ENCODE assay signal across 19 cellular contexts in the genomic region with DNA sequence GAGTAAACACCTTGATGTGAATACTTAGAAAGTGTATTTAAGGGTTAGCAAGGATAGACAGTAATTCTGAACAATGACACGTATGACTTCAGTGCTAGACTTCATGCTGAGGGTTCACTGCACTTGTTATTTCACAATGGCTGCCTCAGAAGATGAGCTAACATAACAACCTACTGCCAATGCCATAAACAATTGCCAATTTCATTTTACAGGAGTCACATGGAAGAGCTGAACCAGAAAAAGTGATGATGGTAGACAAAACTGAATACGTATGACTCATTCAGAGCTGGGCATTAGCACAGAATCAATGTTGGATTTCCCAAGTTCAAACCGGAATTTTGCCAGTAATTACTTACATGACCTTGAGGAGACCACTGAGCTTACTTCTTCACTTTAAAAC.
A peak's percentile ranks its signal among the peaks of the same experiment; 100 is the strongest.
DNase-seq lines count a peak whose midpoint lies in the region; ATAC-seq, FAIRE-seq and TF ChIP-seq lines count a peak whose summit lies in the region.
"Had no signal": no experiment of that assay in that cellular context is flagged by ENCODE, and none has a peak within 500 bp of the region (broad histone marks: within the 10 kb centered on the region; RNA-seq: fewer than 3 reads in every experiment).

No MANE protein-coding gene starts in this region.

- H3K9me2 ChIP-seq in MM.1S (replicated peaks; ENCODE audit: insufficient read depth, low read length), result no peaks in the 10 kb centered on the region

- no peaks in the 10 kb centered on the region for H3K9me3 Mint-ChIP-seq in astrocyte (ENCODE audit: unreplicated experiment)
- no peaks in the 10 kb centered on the region for H3K9me3 Mint-ChIP-seq in neural progenitor cell

- H3K36me3 ChIP-seq in ACC112 (ENCODE audit: insufficient read depth, low read length) (no peaks in the 10 kb centered on the region), astrocyte (ENCODE audit: insufficient read depth, low read length) (no peaks in the 10 kb centered on the region), MM.1S (replicated peaks; ENCODE audit: insufficient read depth, low read length) (no peaks in the 10 kb centered on the region), neural progenitor cell (no peaks in the 10 kb centered on the region)
- H3K36me3 ChIP-seq: esophagus squamous epithelium, Peyer's patch had no signal

- peaks cover 32% of the 10 kb centered on the region for H3K4me1 ChIP-seq in ACC112 (ENCODE audit: control insufficient read depth, insufficient read depth, low read length, unreplicated experiment)
- H3K4me1 ChIP-seq in astrocyte (ENCODE audit: insufficient read depth, low read length), result peaks cover 6% of the 10 kb centered on the region
- no peaks in the 10 kb centered on the region for H3K4me1 ChIP-seq in MM.1S (ENCODE audit: low read length)
- no peaks in the 10 kb centered on the region for H3K4me1 ChIP-seq in neural progenitor cell
- H3K4me1 ChIP-seq: esophagus squamous epithelium, Peyer's patch had no signal

- no peaks in the 10 kb centered on the region for H3K27me3 Mint-ChIP-seq in astrocyte (ENCODE audit: low read depth, unreplicated experiment)
- no peaks in the 10 kb centered on the region for H3K27me3 Mint-ChIP-seq in neural progenitor cell (ENCODE audit: insufficient read depth, low read depth)
- H3K27me3 Mint-ChIP-seq: activated CD8-positive, alpha-beta T cell treated with anti-CD3 and anti-CD28 coated beads for 36 hours; dendritic cell treated with granulocyte-macrophage colony-stimulating factor and Interleukin-4, amounts not matched to agents 40 ng/mL and 50 ng/mL, for 4 days had no signal

- H3K27ac ChIP-seq in ACC112 (ENCODE audit: low read depth, low read length), result peak overlapping the region; percentile 44
- H3K27ac ChIP-seq in astrocyte (ENCODE audit: low read depth, low read length), result no peak overlapping the region
- no peak overlapping the region for H3K27ac ChIP-seq in MM.1S (ENCODE audit: low read length)
- no peak overlapping the region for H3K27ac ChIP-seq in neural progenitor cell
- H3K27ac ChIP-seq: esophagus squamous epithelium, Peyer's patch, VCaP had no signal

- ATAC-seq in HG03565 (IDR thresholded peaks at IDR 0.05; ENCODE audit: unreplicated experiment), result no peak
- ATAC-seq: activated CD8-positive, alpha-beta T cell treated with anti-CD3 and anti-CD28 coated beads for 36 hours; left ventricle myocardium superior had no signal

- no peak overlapping the region for H3K4me3 Mint-ChIP-seq in astrocyte (ENCODE audit: unreplicated experiment)
- H3K4me3 Mint-ChIP-seq in neural progenitor cell, result no peak overlapping the region
- H3K4me3 Mint-ChIP-seq: activated CD8-positive, alpha-beta T cell treated with anti-CD3 and anti-CD28 coated beads for 36 hours; activated T-helper 1 cell treated with anti-CD3 and anti-CD28 coated beads, Interleukin-12 subunit alpha, Interleukin-12 subunit beta, Interleukin-2, Interleukin-4 antibody, amounts not matched to agents 30 ng/mL and 10 ng/mL and 1 ng/mL, durations not matched to agents 14 hours and 24 hours and 36 hours; dendritic cell treated with granulocyte-macrophage colony-stimulating factor and Interleukin-4, amounts not matched to agents 40 ng/mL and 50 ng/mL, for 4 days had no signal

- DNase-seq in H4 (ENCODE audit: low spot score), result peak; percentile 15
- DNase-seq in astrocyte (ENCODE audit: low read depth), result peak; percentile 31
- DNase-seq in fibroblast of the conjunctiva (ENCODE audit: low read depth), result peak; percentile 73
- DNase-seq in MM.1S, result no peak
- DNase-seq in GM13976 (ENCODE audit: low spot score), result no peak
- DNase-seq in neural progenitor cell (ENCODE audit: low spot score), result no peak
- DNase-seq: activated CD8-positive, alpha-beta T cell treated with anti-CD3 and anti-CD28 coated beads for 36 hours; amniotic stem cell; esophagus squamous epithelium; left ventricle myocardium superior; NCI-H2029; NCI-H774; Peyer's patch; stimulated activated naive CD4-positive, alpha-beta T cell treated with Interleukin-2 at 50 U/mL for 16 hours had no signal

- H3F3A ChIP-seq in MM.1S (ENCODE audit: insufficient read depth, low read length) (no peaks in the 10 kb centered on the region), neural progenitor cell (ENCODE audit: low read depth) (no peaks in the 10 kb centered on the region)

- H3K4me3 ChIP-seq in ACC112 (ENCODE audit: low read depth, low read length) (no peak overlapping the region), astrocyte (ENCODE audit: insufficient read depth, low read depth, low read length) (no peak overlapping the region), MM.1S (ENCODE audit: low read length) (no peak overlapping the region), neural progenitor cell (no peak overlapping the region)
- H3K4me3 ChIP-seq: esophagus squamous epithelium, Peyer's patch had no signal

- FAIRE-seq in astrocyte (lab: Jason Lieb, UNC), result no peak

- in situ Hi-C loops in GM13976 (cut with MboI; ENCODE audit: low sequenced_read_pairs, unreplicated experiment), result no loop called here

- H3K36me3 Mint-ChIP-seq in astrocyte (ENCODE audit: low read depth, unreplicated experiment) (no peaks in the 10 kb centered on the region), neural progenitor cell (no peaks in the 10 kb centered on the region)

- H3K4me1 Mint-ChIP-seq in astrocyte (ENCODE audit: low read depth, unreplicated experiment) (peaks cover 9% of the 10 kb centered on the region), neural progenitor cell (no peaks in the 10 kb centered on the region)

- H3K79me2 ChIP-seq in ACC112 (ENCODE audit: control insufficient read depth, insufficient read depth, low read length, unreplicated experiment) (no peaks in the 10 kb centered on the region), astrocyte (ENCODE audit: insufficient read depth, low read length) (no peaks in the 10 kb centered on the region), MM.1S (ENCODE audit: low read length) (no peaks in the 10 kb centered on the region), neural progenitor cell (ENCODE audit: low read depth) (no peaks in the 10 kb centered on the region)

- H3K27ac Mint-ChIP-seq in astrocyte (ENCODE audit: unreplicated experiment) (no peak overlapping the region), neural progenitor cell (no peak overlapping the region)
- H3K27ac Mint-ChIP-seq: activated CD8-positive, alpha-beta T cell treated with anti-CD3 and anti-CD28 coated beads for 36 hours; activated T-helper 1 cell treated with anti-CD3 and anti-CD28 coated beads, Interleukin-12 subunit alpha, Interleukin-12 subunit beta, Interleukin-2, Interleukin-4 antibody, amounts not matched to agents 30 ng/mL and 10 ng/mL and 1 ng/mL, durations not matched to agents 14 hours and 24 hours and 36 hours; dendritic cell treated with granulocyte-macrophage colony-stimulating factor and Interleukin-4, amounts not matched to agents 40 ng/mL and 50 ng/mL, for 4 days had no signal

- H3K9me3 ChIP-seq in astrocyte (ENCODE audit: insufficient read depth, low read depth, low read length) (no peaks in the 10 kb centered on the region), MM.1S (replicated peaks; ENCODE audit: insufficient read depth, low read length) (no peaks in the 10 kb centered on the region), neural progenitor cell (ENCODE audit: low read depth) (no peaks in the 10 kb centered on the region)
- H3K9me3 ChIP-seq: esophagus squamous epithelium, Peyer's patch had no signal

- H4K20me1 ChIP-seq in astrocyte (ENCODE audit: insufficient read depth, low read length) (no peaks in the 10 kb centered on the region), MM.1S (ENCODE audit: insufficient read depth, low read length) (no peaks in the 10 kb centered on the region), neural progenitor cell (ENCODE audit: low read depth) (no peaks in the 10 kb centered on the region)

- no peak overlapping the region for H3K9ac ChIP-seq in astrocyte (ENCODE audit: low read length)
- H3K9ac ChIP-seq in MM.1S (ENCODE audit: low read length), result no peak overlapping the region
- no peak overlapping the region for H3K9ac ChIP-seq in neural progenitor cell

- no peaks in the 10 kb centered on the region for H3K27me3 ChIP-seq in ACC112 (ENCODE audit: insufficient read depth, low read length)
- H3K27me3 ChIP-seq in astrocyte (ENCODE audit: insufficient read depth, low read length), result no peaks in the 10 kb centered on the region
- no peaks in the 10 kb centered on the region for H3K27me3 ChIP-seq in MM.1S (replicated peaks; ENCODE audit: insufficient read depth, low read length)
- H3K27me3 ChIP-seq in neural progenitor cell, result no peaks in the 10 kb centered on the region
- H3K27me3 ChIP-seq: esophagus squamous epithelium, Peyer's patch had no signal

- TF ChIP-seq CTCF in astrocyte (IDR thresholded peaks at IDR 0.05; ENCODE audit: insufficient read depth, low read depth, low read length), result no peak
- TF ChIP-seq CTCF in MM.1S (IDR thresholded peaks at IDR 0.05; ENCODE audit: low read length), result no peak
- TF ChIP-seq CTCF in GM13976 (IDR thresholded peaks at IDR 0.05; ENCODE audit: borderline replicate concordance, control extremely low read depth, extremely low read depth, insufficient read depth, missing control alignments), result no peak
- TF ChIP-seq CTCF in neural progenitor cell (IDR thresholded peaks at IDR 0.05), result no peak

- no peak overlapping the region for H2AFZ ChIP-seq in ACC112 (ENCODE audit: low read length, unreplicated experiment)
- no peak overlapping the region for H2AFZ ChIP-seq in astrocyte (ENCODE audit: low read depth, low read length)
- no peak overlapping the region for H2AFZ ChIP-seq in MM.1S (ENCODE audit: low read length)
- no peak overlapping the region for H2AFZ ChIP-seq in neural progenitor cell (replicated peaks)

- H3K4me2 ChIP-seq in astrocyte (ENCODE audit: low read length) (no peak overlapping the region), MM.1S (ENCODE audit: low read depth, low read length) (no peak overlapping the region), neural progenitor cell (no peak overlapping the region)

Comparison
In these comparisons a context has a peak if more than half of its experiments do, and no peak if none do; other contexts are left out.
1. DNase-seq: peak in H4 (single experiment), astrocyte (single experiment) and fibroblast of the conjunctiva (single experiment); none in MM.1S (single experiment), GM13976 (single experiment) and neural progenitor cell (single experiment).